12 cellular contexts compared by ENCODE assay signal in genomic region chr9:94772654-94773303, GRCh38. TPM values are rescaled to one million over a fixed set of nuclear protein-coding genes. Genes with fewer than 3 reads are reported as not detected.
A peak's percentile ranks its signal among the peaks of the same experiment; 100 is the strongest.
DNase-seq lines count a peak whose midpoint lies in the region; ATAC-seq, FAIRE-seq and TF ChIP-seq lines count a peak whose summit lies in the region.
"Had no signal": no experiment of that assay in that cellular context is flagged by ENCODE, and none has a peak within 500 bp of the region (broad histone marks: within the 10 kb centered on the region; RNA-seq: fewer than 3 reads in every experiment).

No MANE protein-coding gene starts in this region.

- H3K18ac ChIP-seq in H1 (ENCODE audit: extremely low read depth, low read length), result no peak overlapping the region

- H3K27me3 Mint-ChIP-seq in activated CD4-positive, alpha-beta T cell treated with anti-CD3 and anti-CD28 coated beads, Interleukin-2, amount 10 ng/mL, durations not matched to agents 24 days and 14 days, result no peaks in the 10 kb centered on the region
- H3K27me3 Mint-ChIP-seq in nephron progenitor cell (ENCODE audit: low read depth, poor library complexity), result no peaks in the 10 kb centered on the region
- no peaks in the 10 kb centered on the region for H3K27me3 Mint-ChIP-seq in activated T-cell treated with anti-CD3 and anti-CD28 coated beads, Interleukin-2, amount 50 U/mL, for 24 hours
- H3K27me3 Mint-ChIP-seq: effector memory CD8-positive, alpha-beta T cell; stimulated activated naive B cell treated with anti-CD40 and anti-IgM and Interleukin-4, amounts not matched to agents 10 μg/mL and 1 μg/mL and 100 μg/mL, for 72 hours had no signal

- no peak overlapping the region for H3K4me3 ChIP-seq in LNCaP clone FGC (ENCODE audit: low read depth, low read length)
- no peak overlapping the region for H3K4me3 ChIP-seq in H1 (ENCODE audit: extremely low read depth in 1 of 4, insufficient read depth in 2 of 4, low read depth in 3 of 4, low read length in 4 of 4)

- WGBS in H1 (ENCODE audit: extremely low coverage in 1 of 2, insufficient coverage in 1 of 2, insufficient read length in 1 of 2, insufficient replicate concordance in 2 of 2, low coverage in 1 of 2, low lambda C conversion rate in 2 of 2, missing lambda C conversion rate in 1 of 2), 2 experiments, result 86 to 100% methylated on average over 1 to 4 of the region's 4 CpGs

- no peak for ATAC-seq in HG02798 (IDR thresholded peaks at IDR 0.05; ENCODE audit: poor library complexity, unreplicated experiment)
- ATAC-seq: effector memory CD8-positive, alpha-beta T cell; stimulated activated naive B cell treated with anti-CD40 and anti-IgM and Interleukin-4, amounts not matched to agents 10 μg/mL and 1 μg/mL and 100 μg/mL, for 72 hours had no signal

- H2AK5ac ChIP-seq in H1 (ENCODE audit: low read depth, low read length), result no peak overlapping the region

- intact Hi-C loops in activated CD4-positive, alpha-beta T cell treated with anti-CD3 and anti-CD28 coated beads, Interleukin-2, amount 10 ng/mL, durations not matched to agents 24 days and 14 days (cut with micrococcal nuclease), result no loop called here

- no peak overlapping the region for H3K4me3 Mint-ChIP-seq in activated CD4-positive, alpha-beta T cell treated with anti-CD3 and anti-CD28 coated beads, Interleukin-2, amount 10 ng/mL, durations not matched to agents 24 days and 14 days
- H3K4me3 Mint-ChIP-seq in nephron progenitor cell, result no peak overlapping the region
- H3K4me3 Mint-ChIP-seq in activated T-cell treated with anti-CD3 and anti-CD28 coated beads, Interleukin-2, amount 50 U/mL, for 24 hours, result no peak overlapping the region
- H3K4me3 Mint-ChIP-seq: effector memory CD8-positive, alpha-beta T cell; stimulated activated naive B cell treated with anti-CD40 and anti-IgM and Interleukin-4, amounts not matched to agents 10 μg/mL and 1 μg/mL and 100 μg/mL, for 72 hours had no signal

- H3K9me3 Mint-ChIP-seq in activated CD4-positive, alpha-beta T cell treated with anti-CD3 and anti-CD28 coated beads, Interleukin-2, amount 10 ng/mL, durations not matched to agents 24 days and 14 days, result no peaks in the 10 kb centered on the region
- no peaks in the 10 kb centered on the region for H3K9me3 Mint-ChIP-seq in nephron progenitor cell
- H3K9me3 Mint-ChIP-seq in activated T-cell treated with anti-CD3 and anti-CD28 coated beads, Interleukin-2, amount 50 U/mL, for 24 hours, result no peaks in the 10 kb centered on the region
- H3K9me3 Mint-ChIP-seq: effector memory CD8-positive, alpha-beta T cell; stimulated activated naive B cell treated with anti-CD40 and anti-IgM and Interleukin-4, amounts not matched to agents 10 μg/mL and 1 μg/mL and 100 μg/mL, for 72 hours had no signal

- H3K36me3 ChIP-seq in H1 (ENCODE audit: control insufficient read depth in 2 of 4, insufficient read depth in 4 of 4, low read length in 3 of 4), result no peaks in the 10 kb centered on the region

- H3K27me3 ChIP-seq in H1 (replicated peaks in 1 of 4; ENCODE audit: control insufficient read depth in 3 of 4, extremely low read depth in 1 of 4, insufficient read depth in 3 of 4, low read length in 3 of 4), result no peaks in the 10 kb centered on the region

- no peaks in the 10 kb centered on the region for H3K79me2 ChIP-seq in H1 (ENCODE audit: control insufficient read depth in 1 of 2, insufficient read depth in 2 of 2, low read length in 2 of 2)

- H3K4me2 ChIP-seq in H1 (ENCODE audit: insufficient read depth in 1 of 2, low read depth in 2 of 2, low read length in 2 of 2), result no peak overlapping the region

- H2BK15ac ChIP-seq in H1 (ENCODE audit: low read length), result no peak overlapping the region

- no peak overlapping the region for H4K5ac ChIP-seq in H1 (ENCODE audit: insufficient read length, low read depth, low read length)

- H3K36me3 Mint-ChIP-seq in activated CD4-positive, alpha-beta T cell treated with anti-CD3 and anti-CD28 coated beads, Interleukin-2, amount 10 ng/mL, durations not matched to agents 24 days and 14 days (ENCODE audit: low read depth), result peaks cover 4% of the 10 kb centered on the region
- peaks cover 23% of the 10 kb centered on the region for H3K36me3 Mint-ChIP-seq in nephron progenitor cell (ENCODE audit: low read depth)
- peaks cover 13% of the 10 kb centered on the region for H3K36me3 Mint-ChIP-seq in activated T-cell treated with anti-CD3 and anti-CD28 coated beads, Interleukin-2, amount 50 U/mL, for 24 hours (ENCODE audit: low read depth)

- no peak overlapping the region for H3K23ac ChIP-seq in H1 (ENCODE audit: insufficient read length)

- no peaks in the 10 kb centered on the region for H4K20me1 ChIP-seq in H1 (replicated peaks in 1 of 2; ENCODE audit: control insufficient read depth in 1 of 2, insufficient read depth in 2 of 2, low read length in 2 of 2)

- H2AFZ ChIP-seq in H1 (ENCODE audit: low read length), result no peak overlapping the region

- peak; percentile 68 for DNase-seq in LNCaP clone FGC (ENCODE audit: low read depth)
- DNase-seq in NCI-H345 treated with DMSO at 0.1 percent for 48 hours (lab: John Stamatoyannopoulos, UW; ENCODE audit: unreplicated experiment), result peak; percentile 71
- no peak for DNase-seq in H1 (ENCODE audit: low read depth in 1 of 2, low spot score in 2 of 2)
- peak; percentile 48 for DNase-seq in retina
- DNase-seq in activated CD4-positive, alpha-beta T cell treated with anti-CD3 and anti-CD28 coated beads, Interleukin-2, amount 10 ng/mL, durations not matched to agents 24 days and 14 days, result no peak
- DNase-seq in nephron progenitor cell, result no peak
- no peak for DNase-seq in activated T-cell treated with anti-CD3 and anti-CD28 coated beads, Interleukin-2, amount 50 U/mL, for 24 hours
- DNase-seq: effector memory CD8-positive, alpha-beta T cell; Karpas-422; stimulated activated naive B cell treated with anti-CD40 and anti-IgM and Interleukin-4, amounts not matched to agents 10 μg/mL and 1 μg/mL and 100 μg/mL, for 72 hours had no signal

- no peaks in the 10 kb centered on the region for H3K79me1 ChIP-seq in H1 (ENCODE audit: low read depth, low read length)

- H3K4me1 Mint-ChIP-seq in activated CD4-positive, alpha-beta T cell treated with anti-CD3 and anti-CD28 coated beads, Interleukin-2, amount 10 ng/mL, durations not matched to agents 24 days and 14 days, result peaks cover under 1% of the 10 kb centered on the region
- peaks cover 33% of the 10 kb centered on the region for H3K4me1 Mint-ChIP-seq in nephron progenitor cell
- H3K4me1 Mint-ChIP-seq in activated T-cell treated with anti-CD3 and anti-CD28 coated beads, Interleukin-2, amount 50 U/mL, for 24 hours (ENCODE audit: low read depth), result peaks cover 18% of the 10 kb centered on the region

- TF ChIP-seq EP300 in H1 (IDR thresholded peaks at IDR 0.05; ENCODE audit: borderline replicate concordance in 1 of 2, low read depth in 2 of 2, low read length in 2 of 2), result no peak

- no peak overlapping the region for H2BK20ac ChIP-seq in H1 (ENCODE audit: low read length)

- H3K9me3 ChIP-seq in H1 (ENCODE audit: insufficient read depth in 2 of 2, low read depth in 1 of 2, low read length in 1 of 2), result no peaks in the 10 kb centered on the region

- H3K9ac ChIP-seq in H1 (replicated peaks in 1 of 4; ENCODE audit: extremely low read depth in 1 of 4, low read depth in 3 of 4, low read length in 3 of 4), result no peak overlapping the region

- H3K4me1 ChIP-seq in H1 (replicated peaks in 1 of 4; ENCODE audit: control insufficient read depth in 3 of 4, insufficient read depth in 4 of 4, low read length in 3 of 4), result peaks cover 0 to 3% (median 0%) of the 10 kb centered on the region in 4 experiments; a peak in 1 of 7 replicates

- H4K91ac ChIP-seq in H1 (replicated peaks; ENCODE audit: insufficient read length, low read length), result no peak overlapping the region

- no peak overlapping the region for H3K27ac ChIP-seq in H1 (ENCODE audit: low read depth, low read length)

- H2BK120ac ChIP-seq in H1 (replicated peaks; ENCODE audit: low read depth, low read length), result no peak overlapping the region

- POLR2A ChIA-PET in H1 (lab: Charles Lee; ENCODE audit: partially characterized antibody), result no interaction called here

- no peaks in the 10 kb centered on the region for H3K23me2 ChIP-seq in H1 (ENCODE audit: low read depth, low read length)

- no peak overlapping the region for H2BK5ac ChIP-seq in H1 (ENCODE audit: low read depth, low read length)

- no peak overlapping the region for H3K4ac ChIP-seq in H1 (replicated peaks; ENCODE audit: insufficient read length, low read depth, low read length)

- H4K8ac ChIP-seq in H1 (ENCODE audit: extremely low read depth, insufficient read depth, low read length), result no peak overlapping the region

- H2BK12ac ChIP-seq in H1 (ENCODE audit: low read depth, low read length), result no peak overlapping the region

- no peak for TF ChIP-seq RAD21 in H1 (IDR thresholded peaks at IDR 0.05 in 1 of 2, conservative IDR thresholded peaks at IDR 0.05 in 1 of 2; ENCODE audit: low read depth in 2 of 2, low read length in 2 of 2)

- H3K56ac ChIP-seq in H1 (replicated peaks; ENCODE audit: insufficient read length, low read depth, low read length), result no peak overlapping the region

- H3K14ac ChIP-seq in H1 (ENCODE audit: insufficient read length), result no peak overlapping the region

- H3K27ac Mint-ChIP-seq in activated CD4-positive, alpha-beta T cell treated with anti-CD3 and anti-CD28 coated beads, Interleukin-2, amount 10 ng/mL, durations not matched to agents 24 days and 14 days, result no peak overlapping the region
- H3K27ac Mint-ChIP-seq in nephron progenitor cell, result no peak overlapping the region
- no peak overlapping the region for H3K27ac Mint-ChIP-seq in activated T-cell treated with anti-CD3 and anti-CD28 coated beads, Interleukin-2, amount 50 U/mL, for 24 hours
- H3K27ac Mint-ChIP-seq: effector memory CD8-positive, alpha-beta T cell; stimulated activated naive B cell treated with anti-CD40 and anti-IgM and Interleukin-4, amounts not matched to agents 10 μg/mL and 1 μg/mL and 100 μg/mL, for 72 hours had no signal

- FAIRE-seq in H1 (lab: Jason Lieb, UNC), result no peak
- FAIRE-seq: G401.6 had no signal

- CTCF ChIA-PET in H1 (lab: Charles Lee; ENCODE audit: partially characterized antibody), result interaction anchor here (2.5 kb wide), 1 partner anchor 355 kb away, joined by 10 read pairs; no protein-coding TSS in a partner anchor

- TF ChIP-seq POLR2A in H1 (IDR thresholded peaks at IDR 0.05; ENCODE audit: control extremely low read depth in 1 of 2, low read depth in 2 of 2, low read length in 2 of 2), result no peak

- no peak for TF ChIP-seq CTCF in LNCaP clone FGC (IDR thresholded peaks at IDR 0.05; ENCODE audit: control insufficient read depth, extremely low read depth, insufficient read depth)
- TF ChIP-seq CTCF in H1 (IDR thresholded peaks at IDR 0.05; ENCODE audit: control extremely low read depth in 1 of 3, insufficient read depth in 1 of 3, low read depth in 1 of 3, low read length in 3 of 3), result no peak
- TF ChIP-seq CTCF in nephron progenitor cell (IDR thresholded peaks at IDR 0.05), result no peak

RNA-seq across cellular contexts. Expression of gene AOPEP, which starts 46.3 kb away (rescaled TPM):
- total RNA-seq in H1 (2021; fragmentation: NEBNext Ultra II Directional; extraction: Animal tissue kit (Norgen Biotek cat#: 25700)), result 14.3 TPM in 2 replicates
- polyA plus RNA-seq in H1 (2011; rRNA removed), result 5.1 and 6.1 TPM in 2 replicates
- polyA plus RNA-seq in H1 (2011; cell fraction: cytosol; rRNA removed), result 8.3 TPM
- polyA plus RNA-seq in H1 (2011; cell fraction: nucleus; rRNA removed), result 10.0 TPM
- 4.8 to 7.5 TPM (median 6.1 TPM) in 4 replicates for polyA plus RNA-seq in H1 (2012, experiment 1 of 2)
- 1.3 TPM for polyA plus RNA-seq in H1 (2012, experiment 2 of 2)
- 3.9 TPM for polyA plus RNA-seq in H1 (2013, experiment 1 of 2)
- 3.3 TPM for polyA plus RNA-seq in H1 (2013, experiment 2 of 2)
- polyA minus RNA-seq in H1 (2011; rRNA and poly(A)+ RNA removed), result 32.1 and 39.5 TPM in 2 replicates
- 9.0 TPM for polyA minus RNA-seq in H1 (2011; cell fraction: cytosol; rRNA and poly(A)+ RNA removed)
- polyA minus RNA-seq in H1 (2011; cell fraction: nucleus; rRNA and poly(A)+ RNA removed), result 86.0 TPM
- 17.9 and 20.7 TPM in 2 replicates for total RNA-seq in activated CD4-positive, alpha-beta T cell treated with anti-CD3 and anti-CD28 coated beads, Interleukin-2, amount 10 ng/mL, durations not matched to agents 24 days and 14 days

Comparison
In these comparisons a context has a peak if more than half of its experiments do, and no peak if none do; other contexts are left out.
1. DNase-seq: peak in LNCaP clone FGC (single experiment), NCI-H345 treated with DMSO at 0.1 percent for 48 hours (single experiment) and retina (single experiment); none in H1 (0 of 2), activated CD4-positive, alpha-beta T cell treated with anti-CD3 and anti-CD28 coated beads, Interleukin-2, amount 10 ng/mL, durations not matched to agents 24 days and 14 days (single experiment), nephron progenitor cell (single experiment) and activated T-cell treated with anti-CD3 and anti-CD28 coated beads, Interleukin-2, amount 50 U/mL, for 24 hours (single experiment).